9 cellular contexts compared by ENCODE assay signal in genomic region chr22:37427711-37428635, GRCh38. TPM values are rescaled to one million over a fixed set of nuclear protein-coding genes. Genes with fewer than 3 reads are reported as not detected.
DNase-seq lines count a peak whose midpoint lies in the region; ATAC-seq and TF ChIP-seq lines count a peak whose summit lies in the region.
"Had no signal": no experiment of that assay in that cellular context is flagged by ENCODE, and none has a peak within 500 bp of the region (broad histone marks: within the 10 kb centered on the region; RNA-seq: fewer than 3 reads in every experiment).

No MANE protein-coding gene starts in this region.

- no peaks in the 10 kb centered on the region for H3K36me3 Mint-ChIP-seq in CD8-positive, alpha-beta T cell

- no peaks in the 10 kb centered on the region for H4K20me1 ChIP-seq in fibroblast of lung (ENCODE audit: control insufficient read depth, extremely low read depth, insufficient read depth, low read length)

- no peaks in the 10 kb centered on the region for H3K9me3 Mint-ChIP-seq in CD8-positive, alpha-beta T cell

- 15% methylated on average over 39 of the region's 59 CpGs for WGBS in prostate gland
- no CpG with 5 or more reads among the region's 59 CpGs for WGBS in gastroesophageal sphincter (ENCODE audit: low coverage in 1 of 2), 2 donors

- H3K4me1 ChIP-seq in CD8-positive, alpha-beta T cell (ENCODE audit: insufficient read depth, low read length): peaks cover 17% of the 10 kb centered on the region
- H3K4me1 ChIP-seq in fibroblast of lung (ENCODE audit: control insufficient read depth, extremely low read depth, insufficient read depth, low read length) (peaks cover 5% of the 10 kb centered on the region), prostate gland (replicated peaks) (no peaks in the 10 kb centered on the region), gastroesophageal sphincter (peaks cover 0 to 18% (median 3%) of the 10 kb centered on the region in 3 donors)

- H3K36me3 ChIP-seq in CD8-positive, alpha-beta T cell (ENCODE audit: insufficient read depth, low read length): no peaks in the 10 kb centered on the region
- H3K36me3 ChIP-seq in fibroblast of lung (ENCODE audit: control insufficient read depth, insufficient read depth, low read length): no peaks in the 10 kb centered on the region
- H3K36me3 ChIP-seq in prostate gland: no peaks in the 10 kb centered on the region
- no peaks in the 10 kb centered on the region for H3K36me3 ChIP-seq in gastroesophageal sphincter

- H3K27me3 Mint-ChIP-seq in CD8-positive, alpha-beta T cell (ENCODE audit: low read depth): peaks cover 54% of the 10 kb centered on the region

- no peak overlapping the region for H3K27ac Mint-ChIP-seq in CD8-positive, alpha-beta T cell
- H3K27ac Mint-ChIP-seq: T-helper 2 cell treated with Interferon-gamma antibody and Interleukin-4, amounts not matched to agents 5 μg/mL and 100 μg/mL, for 36 hours had no signal

- ATAC-seq in CD8-positive, alpha-beta T cell: no peak
- no peak for ATAC-seq in gastroesophageal sphincter

- peaks cover 22% of the 10 kb centered on the region for H3K4me1 Mint-ChIP-seq in CD8-positive, alpha-beta T cell (ENCODE audit: low read depth)

- TF ChIP-seq POLR2A in prostate gland (IDR thresholded peaks at IDR 0.05): no peak
- no peak for TF ChIP-seq POLR2A in gastroesophageal sphincter (IDR thresholded peaks at IDR 0.05)

- no peak overlapping the region for H3K27ac ChIP-seq in CD8-positive, alpha-beta T cell (ENCODE audit: low read depth, low read length)
- H3K27ac ChIP-seq in RWPE1 (peak overlapping the region; percentile 61), fibroblast of lung (ENCODE audit: insufficient read depth, low read length) (no peak overlapping the region), prostate gland (no peak overlapping the region), gastroesophageal sphincter (no peak overlapping the region)

- POLR2A ChIA-PET in CD8-positive, alpha-beta T cell (lab: Charles Lee): interaction anchor here (0.9 to 1.1 kb wide), 2 partner anchors 111 to 158 kb away, joined by 3 to 4 read pairs; no protein-coding TSS in a partner anchor
- POLR2A ChIA-PET in RWPE1 (lab: Yijun Ruan, JAX; ENCODE audit: low non-redundant PET): no interaction called here

- no peak overlapping the region for H3K9ac ChIP-seq in fibroblast of lung (ENCODE audit: insufficient read depth, low read length)

- peak overlapping the region; percentile 19 for H3K4me3 ChIP-seq in CD8-positive, alpha-beta T cell (ENCODE audit: low read depth, low read length)
- peak overlapping the region in 1 of 4 experiments; percentile 14 for H3K4me3 ChIP-seq in fibroblast of lung (replicated peaks in 1 of 4; ENCODE audit: control extremely low read depth in 1 of 4, insufficient read depth in 1 of 4, low read depth in 3 of 4, low read length in 4 of 4)
- peak overlapping the region; percentile 34 to 47 for H3K4me3 ChIP-seq in prostate gland
- H3K4me3 ChIP-seq in gastroesophageal sphincter: peak overlapping the region in 1 of 2 donors; percentile 52

- no peak for DNase-seq in CD8-positive, alpha-beta T cell
- DNase-seq in RWPE1 (ENCODE audit: low spot score) (no peak), fibroblast of lung (ENCODE audit: low read depth in 2 of 2) (no peak), prostate gland (ENCODE audit: low spot score) (no peak), SIG-M5 (lab: John Stamatoyannopoulos, UW) (no peak)
- DNase-seq in effector CD8-positive, alpha-beta T cell (lab: John Stamatoyannopoulos, UW): no peak
- DNase-seq in stimulated activated CD4-positive, alpha-beta T cell treated with anti-CD3 and anti-CD28 coated beads, Interleukin-2, amount 100 ng/mL, for 24 hours: no peak

- peaks cover 17% of the 10 kb centered on the region for H3K27me3 ChIP-seq in CD8-positive, alpha-beta T cell (ENCODE audit: insufficient read depth, low read length)
- peaks cover 33% of the 10 kb centered on the region for H3K27me3 ChIP-seq in fibroblast of lung (ENCODE audit: control insufficient read depth, insufficient read depth, low read length)
- peaks cover 1% of the 10 kb centered on the region for H3K27me3 ChIP-seq in prostate gland (replicated peaks; ENCODE audit: insufficient read depth)
- H3K27me3 ChIP-seq in gastroesophageal sphincter: peaks cover 100% of the 10 kb centered on the region

- CTCF ChIA-PET in CD8-positive, alpha-beta T cell (lab: Charles Lee): interaction anchor here (0.6 to 5.2 kb wide), 28 partner anchors 10 to 191 kb away, joined by 3 to 56 read pairs (median 6); no protein-coding TSS in a partner anchor
- CTCF ChIA-PET in RWPE1 (lab: Yijun Ruan, JAX): interaction anchor here (0.6 to 1.0 kb wide), 4 partner anchors 10 to 110 kb away, joined by 3 read pairs; no protein-coding TSS in a partner anchor

- H2AFZ ChIP-seq in fibroblast of lung (ENCODE audit: low read length): no peak overlapping the region

- TF ChIP-seq EP300 in gastroesophageal sphincter (IDR thresholded peaks at IDR 0.05): no peak

- H3K4me2 ChIP-seq in fibroblast of lung (ENCODE audit: extremely low read depth, insufficient read depth, low read length): peak overlapping the region; percentile 13

- no peak for TF ChIP-seq CTCF in CD8-positive, alpha-beta T cell (IDR thresholded peaks at IDR 0.05)
- TF ChIP-seq CTCF in RWPE1 (conservative IDR thresholded peaks at IDR 0.05; ENCODE audit: low read depth): no peak
- TF ChIP-seq CTCF in fibroblast of lung (conservative IDR thresholded peaks at IDR 0.05 in 1 of 2, IDR thresholded peaks at IDR 0.05 in 1 of 2; ENCODE audit: low read depth in 1 of 2, low read length in 2 of 2): no peak
- no peak for TF ChIP-seq CTCF in prostate gland (IDR thresholded peaks at IDR 0.05)
- no peak for TF ChIP-seq CTCF in gastroesophageal sphincter (IDR thresholded peaks at IDR 0.05)

- peak overlapping the region; percentile 61 for H3K4me3 Mint-ChIP-seq in CD8-positive, alpha-beta T cell
- H3K4me3 Mint-ChIP-seq: T-helper 2 cell treated with Interferon-gamma antibody and Interleukin-4, amounts not matched to agents 5 μg/mL and 100 μg/mL, for 36 hours had no signal

- intact Hi-C loops in CD8-positive, alpha-beta T cell (cut with DNase I, micrococcal nuclease): no loop called here
- intact Hi-C loops in prostate gland (cut with DNase I): loop anchor here (5.0 kb wide), 1 partner anchor 111 kb away; no protein-coding TSS in a partner anchor

- H3K79me2 ChIP-seq in fibroblast of lung (ENCODE audit: control insufficient read depth, insufficient read depth, low read length): no peaks in the 10 kb centered on the region

- no peaks in the 10 kb centered on the region for H3K9me3 ChIP-seq in CD8-positive, alpha-beta T cell (ENCODE audit: low read length)
- H3K9me3 ChIP-seq in fibroblast of lung (ENCODE audit: control insufficient read depth, insufficient read depth, low read depth, low read length) (peaks cover 1% of the 10 kb centered on the region), prostate gland (no peaks in the 10 kb centered on the region), gastroesophageal sphincter (peaks cover 0 to 9% (median 0%) of the 10 kb centered on the region in 3 donors)

RNA-seq across cellular contexts. Expression of gene ELFN2, which starts 0.7 kb away (rescaled TPM):
- not detected for total RNA-seq in CD8-positive, alpha-beta T cell
- total RNA-seq in fibroblast of lung (under 0.01 TPM in 2 replicates), prostate gland (1 to 10 TPM; 2.8 to 4.3 TPM), gastroesophageal sphincter (under 1 TPM in 3 of 4 donors, not detected in 1; under 0.01 to 0.19 (median 0.16) TPM)
- 0.02 and 0.10 TPM in 2 replicates for polyA plus RNA-seq in fibroblast of lung
- 0.14 and 0.44 TPM in 2 replicates for polyA plus RNA-seq in fibroblast of lung (2012)
- polyA minus RNA-seq in fibroblast of lung (ENCODE audit: low replicate concordance): 0.52 and 0.67 TPM in 2 replicates

RNA-seq across cellular contexts. Expression of gene MFNG, which starts 58.2 kb away (rescaled TPM):
- total RNA-seq in CD8-positive, alpha-beta T cell: 10 to 100 TPM; 63.2 to 63.9 TPM
- total RNA-seq in fibroblast of lung: under 0.01 TPM in 1 of 2 replicates, not detected in the other
- 0.15 TPM in 1 of 2 replicates, not detected in the other for polyA plus RNA-seq in fibroblast of lung
- polyA plus RNA-seq in fibroblast of lung (2012): not detected in 2 replicates
- polyA minus RNA-seq in fibroblast of lung (ENCODE audit: low replicate concordance): not detected in 2 replicates
- total RNA-seq in prostate gland: 1 to 10 TPM; 4.4 to 7.3 TPM
- 10 to 100 TPM in 3 of 4 donors, 1 to 10 TPM in 1; 6.4 to 14.6 (median 12.1) TPM for total RNA-seq in gastroesophageal sphincter

Comparison
In these comparisons a context has a peak if more than half of its experiments do, and no peak if none do; other contexts are left out.
1. RNA of gene MFNG, which starts 58.2 kb away (total RNA-seq): 63.2 to 63.9 TPM in CD8-positive, alpha-beta T cell; 6.4 to 14.6 TPM in gastroesophageal sphincter, 4.4 to 7.3 TPM in prostate gland and under 0.01 TPM in fibroblast of lung; every median in the first group is over 4 times any median in the second.